ENCODE assay signal across 8 cellular contexts in genomic region chr7:54839538-54840213, GRCh38.
A peak's percentile ranks its signal among the peaks of the same experiment; 100 is the strongest.
DNase-seq lines count a peak whose midpoint lies in the region; ATAC-seq and TF ChIP-seq lines count a peak whose summit lies in the region.

No MANE protein-coding gene starts in this region.

- peaks cover 5% of the 10 kb centered on the region; the same call in 2 of the 3 replicates for H3K4me1 Mint-ChIP-seq in GM23338

- H3K4me2 ChIP-seq in GM23338 (no peak overlapping the region), skeletal muscle satellite cell (ENCODE audit: low read length) (peak overlapping the region; percentile 41)

- H3K27ac ChIP-seq in GM23338 (ENCODE audit: low read depth) = no peak overlapping the region

- no peak overlapping the region for H3K4me3 Mint-ChIP-seq in GM23338

- CTCF ChIA-PET in AG04449 (lab: Yijun Ruan, JAX) = interaction anchor here (1.1 to 3.6 kb wide), 10 partner anchors 11 to 415 kb away, joined by 3 to 23 read pairs (median 5); no protein-coding TSS in a partner anchor

- no peak for DNase-seq in AG04449 (ENCODE audit: low read depth, low spot score)
- peak; percentile 77 for DNase-seq in GM23338 (ENCODE audit: low spot score)
- peak; percentile 85 for DNase-seq in Right ventricle myocardium inferior (ENCODE audit: missing footprints)
- no peak for DNase-seq in pons (ENCODE audit: low spot score)
- no peak for DNase-seq in mesenteric fat pad (ENCODE audit: low spot score)

- peak; percentile 99 for ATAC-seq in GM23338
- peak; percentile 95 for ATAC-seq in SK-N-SH treated with all-trans-retinoic acid at 6 μM for 48 hours
- peak; percentile 94 for ATAC-seq in Right ventricle myocardium inferior
- ATAC-seq in HG02623 (IDR thresholded peaks at IDR 0.05; ENCODE audit: unreplicated experiment) = no peak

- peaks cover 2% of the 10 kb centered on the region for H3K27me3 Mint-ChIP-seq in GM23338 (ENCODE audit: insufficient read depth, low read depth, poor library complexity)

- H2AFZ ChIP-seq in GM23338 = peak overlapping the region; percentile 81; the same call in 1 of the 2 replicates

- H3K79me2 ChIP-seq in GM23338 (replicated peaks; ENCODE audit: insufficient read depth) = no peaks in the 10 kb centered on the region

- no peak overlapping the region for H3K27ac Mint-ChIP-seq in GM23338

- POLR2A ChIA-PET in AG04449 (lab: Yijun Ruan, JAX) = no interaction called here

- intact Hi-C loops in Right ventricle myocardium inferior (cut with DNase I) = loop anchor here (1.0 kb wide), 1 partner anchor 51 kb away; no protein-coding TSS in a partner anchor

- no peaks in the 10 kb centered on the region for H3K9me2 ChIP-seq in GM23338 (ENCODE audit: insufficient read depth)

- no peaks in the 10 kb centered on the region for H3K36me3 Mint-ChIP-seq in GM23338 (ENCODE audit: low read depth)

- H3K9me3 Mint-ChIP-seq in GM23338 = no peaks in the 10 kb centered on the region

- H3K4me3 ChIP-seq in AG04449 (ENCODE audit: low read depth, low read length) (no peak overlapping the region), GM23338 (no peak overlapping the region), skeletal muscle satellite cell (ENCODE audit: low read length) (no peak overlapping the region)

- H3K4me1 ChIP-seq in GM23338 (ENCODE audit: insufficient read depth) (0 out of 2 replicates have a peak, but pooled peaks cover 6% of the 10 kb centered on the region), skeletal muscle satellite cell (ENCODE audit: control insufficient read depth, insufficient read depth, low read length) (peaks cover 27% of the 10 kb centered on the region)

- TF ChIP-seq CTCF in AG04449 (IDR thresholded peaks at IDR 0.05; ENCODE audit: insufficient read depth, low read length, missing control alignments) (peak; percentile 75), GM23338 (conservative IDR thresholded peaks at IDR 0.05; ENCODE audit: low read depth in 2 of 2) (peak; percentile 69 to 94)

- H4K20me1 ChIP-seq in GM23338 (replicated peaks; ENCODE audit: insufficient read depth) = no peaks in the 10 kb centered on the region

- no peaks in the 10 kb centered on the region for H3K9me3 ChIP-seq in skeletal muscle satellite cell (replicated peaks; ENCODE audit: low read length)

- no peaks in the 10 kb centered on the region for H3K36me3 ChIP-seq in GM23338 (ENCODE audit: insufficient read depth)
- H3K36me3 ChIP-seq in skeletal muscle satellite cell (ENCODE audit: insufficient read depth, low read length) = no peaks in the 10 kb centered on the region

- H3K9ac ChIP-seq in skeletal muscle satellite cell (ENCODE audit: low read depth, low read length) = no peak overlapping the region

- no peaks in the 10 kb centered on the region for H3F3A ChIP-seq in GM23338 (replicated peaks; ENCODE audit: low read depth)

- no peaks in the 10 kb centered on the region for H3K27me3 ChIP-seq in GM23338 (ENCODE audit: insufficient read depth)
- peaks cover 5% of the 10 kb centered on the region for H3K27me3 ChIP-seq in skeletal muscle satellite cell (ENCODE audit: control insufficient read depth, insufficient read depth, low read length)

TF ChIP-seq in GM23338, 12 proteins besides CTCF, POLR2A, EP300 and RAD21 (continues in another document):
- no peak for TF ChIP-seq EZH2phosphoT487 (IDR thresholded peaks at IDR 0.05; ENCODE audit: unreplicated experiment)
- no peak for TF ChIP-seq POLR2AphosphoS5 (IDR thresholded peaks at IDR 0.05; ENCODE audit: low read depth)

TF ChIP-seq in SK-N-SH treated with all-trans-retinoic acid at 6 μM for 48 hours, 23 proteins besides CTCF, POLR2A, EP300 and RAD21:
- TF ChIP-seq ZFP30 (CRISPR knock-in tag; IDR thresholded peaks at IDR 0.05) (no peak), ARNTL (CRISPR knock-in tag; IDR thresholded peaks at IDR 0.05; ENCODE audit: borderline replicate concordance, low read depth) (no peak), CREB5 (CRISPR knock-in tag; IDR thresholded peaks at IDR 0.05; ENCODE audit: low read depth) (no peak), PATZ1 (CRISPR knock-in tag; IDR thresholded peaks at IDR 0.05; ENCODE audit: borderline replicate concordance) (no peak), CSDC2 (CRISPR knock-in tag; IDR thresholded peaks at IDR 0.05) (no peak), SNAI2 (CRISPR knock-in tag; IDR thresholded peaks at IDR 0.05) (no peak), ZFP3 (CRISPR knock-in tag; IDR thresholded peaks at IDR 0.05) (no peak), PPARA (CRISPR knock-in tag; IDR thresholded peaks at IDR 0.05; ENCODE audit: borderline replicate concordance) (no peak)
- TF ChIP-seq, protein P1, sequence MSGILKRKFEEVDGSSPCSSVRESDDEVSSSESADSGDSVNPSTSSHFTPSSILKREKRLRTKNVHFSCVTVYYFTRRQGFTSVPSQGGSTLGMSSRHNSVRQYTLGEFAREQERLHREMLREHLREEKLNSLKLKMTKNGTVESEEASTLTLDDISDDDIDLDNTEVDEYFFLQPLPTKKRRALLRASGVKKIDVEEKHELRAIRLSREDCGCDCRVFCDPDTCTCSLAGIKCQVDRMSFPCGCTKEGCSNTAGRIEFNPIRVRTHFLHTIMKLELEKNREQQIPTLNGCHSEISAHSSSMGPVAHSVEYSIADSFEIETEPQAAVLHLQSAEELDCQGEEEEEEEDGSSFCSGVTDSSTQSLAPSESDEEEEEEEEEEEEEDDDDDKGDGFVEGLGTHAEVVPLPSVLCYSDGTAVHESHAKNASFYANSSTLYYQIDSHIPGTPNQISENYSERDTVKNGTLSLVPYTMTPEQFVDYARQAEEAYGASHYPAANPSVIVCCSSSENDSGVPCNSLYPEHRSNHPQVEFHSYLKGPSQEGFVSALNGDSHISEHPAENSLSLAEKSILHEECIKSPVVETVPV (CRISPR knock-in tag; IDR thresholded peaks at IDR 0.05) = no peak
- TF ChIP-seq, protein P2, sequence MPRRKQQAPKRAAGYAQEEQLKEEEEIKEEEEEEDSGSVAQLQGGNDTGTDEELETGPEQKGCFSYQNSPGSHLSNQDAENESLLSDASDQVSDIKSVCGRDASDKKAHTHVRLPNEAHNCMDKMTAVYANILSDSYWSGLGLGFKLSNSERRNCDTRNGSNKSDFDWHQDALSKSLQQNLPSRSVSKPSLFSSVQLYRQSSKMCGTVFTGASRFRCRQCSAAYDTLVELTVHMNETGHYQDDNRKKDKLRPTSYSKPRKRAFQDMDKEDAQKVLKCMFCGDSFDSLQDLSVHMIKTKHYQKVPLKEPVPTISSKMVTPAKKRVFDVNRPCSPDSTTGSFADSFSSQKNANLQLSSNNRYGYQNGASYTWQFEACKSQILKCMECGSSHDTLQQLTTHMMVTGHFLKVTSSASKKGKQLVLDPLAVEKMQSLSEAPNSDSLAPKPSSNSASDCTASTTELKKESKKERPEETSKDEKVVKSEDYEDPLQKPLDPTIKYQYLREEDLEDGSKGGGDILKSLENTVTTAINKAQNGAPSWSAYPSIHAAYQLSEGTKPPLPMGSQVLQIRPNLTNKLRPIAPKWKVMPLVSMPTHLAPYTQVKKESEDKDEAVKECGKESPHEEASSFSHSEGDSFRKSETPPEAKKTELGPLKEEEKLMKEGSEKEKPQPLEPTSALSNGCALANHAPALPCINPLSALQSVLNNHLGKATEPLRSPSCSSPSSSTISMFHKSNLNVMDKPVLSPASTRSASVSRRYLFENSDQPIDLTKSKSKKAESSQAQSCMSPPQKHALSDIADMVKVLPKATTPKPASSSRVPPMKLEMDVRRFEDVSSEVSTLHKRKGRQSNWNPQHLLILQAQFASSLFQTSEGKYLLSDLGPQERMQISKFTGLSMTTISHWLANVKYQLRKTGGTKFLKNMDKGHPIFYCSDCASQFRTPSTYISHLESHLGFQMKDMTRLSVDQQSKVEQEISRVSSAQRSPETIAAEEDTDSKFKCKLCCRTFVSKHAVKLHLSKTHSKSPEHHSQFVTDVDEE (CRISPR knock-in tag; IDR thresholded peaks at IDR 0.05) = no peak

Comparison
In these comparisons a context has a peak if more than half of its experiments do, and no peak if none do; other contexts are left out.
1. DNase-seq: peak in GM23338 (single experiment) and Right ventricle myocardium inferior (single experiment); none in AG04449 (single experiment), pons (single experiment) and mesenteric fat pad (single experiment).